8 cellular contexts compared by ENCODE assay signal in genomic region chr16:85416267-85417109, GRCh38.
A peak's percentile ranks its signal among the peaks of the same experiment; 100 is the strongest.
DNase-seq lines count a peak whose midpoint lies in the region; ATAC-seq and TF ChIP-seq lines count a peak whose summit lies in the region.

No MANE protein-coding gene starts in this region.

- no peak overlapping the region for H2AFZ ChIP-seq in KMS-11 (ENCODE audit: low read depth)

- H3K27ac ChIP-seq in KMS-11, result no peak overlapping the region

- peaks cover 0 to 2% of the 10 kb centered on the region in 2 donors for H3K27me3 Mint-ChIP-seq in T-cell
- H3K27me3 Mint-ChIP-seq in activated naive CD8-positive, alpha-beta T cell treated with anti-CD3 and anti-CD28 coated beads, Interleukin-2, amount 10 ng/mL, durations not matched to agents 7 days and 5 days, result peaks cover 4% of the 10 kb centered on the region
- peaks cover 3 to 6% (median 5%) of the 10 kb centered on the region in 3 donors for H3K27me3 Mint-ChIP-seq in immature natural killer cell (ENCODE audit: low read depth in 3 of 3)

- no peaks in the 10 kb centered on the region for H3K36me3 ChIP-seq in KMS-11 (ENCODE audit: insufficient read depth)

- H3K9me3 Mint-ChIP-seq in T-cell, result no peaks in the 10 kb centered on the region
- peaks cover 6% of the 10 kb centered on the region for H3K9me3 Mint-ChIP-seq in activated naive CD8-positive, alpha-beta T cell treated with anti-CD3 and anti-CD28 coated beads, Interleukin-2, amount 10 ng/mL, durations not matched to agents 7 days and 5 days
- H3K9me3 Mint-ChIP-seq in immature natural killer cell, result no peaks in the 10 kb centered on the region

- TF ChIP-seq CTCF in KMS-11 (conservative IDR thresholded peaks at IDR 0.05; ENCODE audit: low read depth, low read length), result peak; percentile 58

- no peak overlapping the region for H3K9ac ChIP-seq in KMS-11

- no peaks in the 10 kb centered on the region for H4K20me1 ChIP-seq in KMS-11 (ENCODE audit: insufficient read depth)

- no peaks in the 10 kb centered on the region for H3K36me3 Mint-ChIP-seq in T-cell
- H3K36me3 Mint-ChIP-seq in activated naive CD8-positive, alpha-beta T cell treated with anti-CD3 and anti-CD28 coated beads, Interleukin-2, amount 10 ng/mL, durations not matched to agents 7 days and 5 days, result no peaks in the 10 kb centered on the region
- no peaks in the 10 kb centered on the region for H3K36me3 Mint-ChIP-seq in immature natural killer cell

- peaks cover 63% of the 10 kb centered on the region for H3K27me3 ChIP-seq in KMS-11 (ENCODE audit: insufficient read depth, low read depth)

- no peak overlapping the region for H3K4me3 ChIP-seq in KMS-11 (IDR thresholded peaks at IDR 0.05; ENCODE audit: insufficient read depth, low read depth, low read length)

- H3K4me2 ChIP-seq in KMS-11, result no peak overlapping the region

- H3K4me1 Mint-ChIP-seq in T-cell (peaks cover 0 to 2% (median 2%) of the 10 kb centered on the region in 3 donors), immature natural killer cell (peaks cover 4 to 6% of the 10 kb centered on the region in 2 donors)
- peaks cover 6% of the 10 kb centered on the region for H3K4me1 Mint-ChIP-seq in activated naive CD8-positive, alpha-beta T cell treated with anti-CD3 and anti-CD28 coated beads, Interleukin-2, amount 10 ng/mL, durations not matched to agents 7 days and 5 days

- H3K4me3 Mint-ChIP-seq in T-cell (no peak overlapping the region), immature natural killer cell (peak overlapping the region in 1 of 5 donors; percentile 30)
- no peak overlapping the region for H3K4me3 Mint-ChIP-seq in activated naive CD8-positive, alpha-beta T cell treated with anti-CD3 and anti-CD28 coated beads, Interleukin-2, amount 10 ng/mL, durations not matched to agents 7 days and 5 days

- ATAC-seq in T-cell (replicated peaks in 1 of 4) (peak; percentile 63 to 90 (median 72)), GM21737 (IDR thresholded peaks at IDR 0.05; ENCODE audit: unreplicated experiment) (no peak)
- ATAC-seq in activated naive CD8-positive, alpha-beta T cell treated with anti-CD3 and anti-CD28 coated beads, Interleukin-2, amount 10 ng/mL, durations not matched to agents 7 days and 5 days (ENCODE audit: low read depth), result peak; percentile 86

- H3K27ac Mint-ChIP-seq in T-cell, result no peak overlapping the region
- peak overlapping the region; percentile 21 for H3K27ac Mint-ChIP-seq in activated naive CD8-positive, alpha-beta T cell treated with anti-CD3 and anti-CD28 coated beads, Interleukin-2, amount 10 ng/mL, durations not matched to agents 7 days and 5 days
- no peak overlapping the region for H3K27ac Mint-ChIP-seq in immature natural killer cell

- DNase-seq in DMS 273 (lab: John Stamatoyannopoulos, UW; ENCODE audit: unreplicated experiment) (peak; percentile 94), T-cell (peak; percentile 42 to 77 (median 62)), immature natural killer cell (peak; percentile 59 to 70 (median 68)), putamen (ENCODE audit: low spot score) (no peak)
- peak; percentile 84 for DNase-seq in activated naive CD8-positive, alpha-beta T cell treated with anti-CD3 and anti-CD28 coated beads, Interleukin-2, amount 10 ng/mL, durations not matched to agents 7 days and 5 days
- DNase-seq in stimulated activated CD4-positive, alpha-beta T cell treated with anti-CD3 and anti-CD28 coated beads, Interleukin-4, amount 100 ng/mL, for 48 hours (ENCODE audit: low read depth in 2 of 2), result peak; percentile 68 to 78

- no peaks in the 10 kb centered on the region for H3K79me2 ChIP-seq in KMS-11 (ENCODE audit: insufficient read depth, low read depth)

- CTCF ChIA-PET in T-cell (lab: Charles Lee), result interaction anchor here (0.6 to 1.2 kb wide), 4 partner anchors 127 to 200 kb away, joined by 3 to 12 read pairs (median 3); no protein-coding TSS in a partner anchor

- no peaks in the 10 kb centered on the region for H3K4me1 ChIP-seq in KMS-11 (ENCODE audit: low read depth, poor library complexity, severe bottlenecking)

- POLR2A ChIA-PET in T-cell (lab: Charles Lee), result no interaction called here
- POLR2A ChIA-PET in activated naive CD8-positive, alpha-beta T cell treated with anti-CD3 and anti-CD28 coated beads, Interleukin-2, amount 10 ng/mL, durations not matched to agents 7 days and 5 days (lab: Charles Lee), result interaction anchor here (0.6 to 1.0 kb wide), 4 partner anchors 137 to 199 kb away, joined by 3 read pairs; partner anchors contain the start of gene GSE1
